ENCODE assay signal across 9 cellular contexts in the genomic region with DNA sequence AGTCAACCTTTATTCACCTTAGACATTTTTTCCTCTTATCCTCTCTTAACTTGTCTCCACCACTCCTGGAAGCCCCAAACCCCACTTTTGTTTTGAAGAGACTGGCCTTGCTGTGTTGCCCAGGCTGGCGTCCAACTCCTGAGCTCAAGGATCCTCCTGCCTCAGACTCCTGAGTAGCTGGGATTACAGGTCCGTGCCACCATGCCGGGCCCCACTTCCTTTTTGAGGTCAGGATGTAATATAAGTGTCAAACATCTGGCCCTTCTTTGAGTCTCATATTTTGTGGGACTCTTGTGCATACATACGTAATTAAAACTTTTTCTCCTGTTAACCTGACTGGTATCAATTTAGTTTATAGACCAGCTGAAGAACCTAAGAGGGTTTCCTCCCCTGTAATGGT. TPM values are rescaled to one million over a fixed set of nuclear protein-coding genes. Genes with fewer than 3 reads are reported as not detected.
DNase-seq lines count a peak whose midpoint lies in the region; ATAC-seq and TF ChIP-seq lines count a peak whose summit lies in the region.
"Had no signal": no experiment of that assay in that cellular context is flagged by ENCODE, and none has a peak within 500 bp of the region (broad histone marks: within the 10 kb centered on the region; RNA-seq: fewer than 3 reads in every experiment).

No MANE protein-coding gene starts in this region.

- H3K4me1 ChIP-seq in CD8-positive, alpha-beta memory T cell (ENCODE audit: insufficient read depth, low read length): peaks cover 22% of the 10 kb centered on the region

- intact Hi-C loops in activated CD8-positive, alpha-beta T cell treated with anti-CD3 and anti-CD28 coated beads for 36 hours (cut with micrococcal nuclease): loop anchor here (1.0 to 10.0 kb wide), 2 partner anchors 60 to 128 kb away; no protein-coding TSS in a partner anchor

- H3K4me1 Mint-ChIP-seq in CD8-positive, alpha-beta memory T cell: peaks cover 18 to 33% (median 28%) of the 10 kb centered on the region in 3 donors
- H3K4me1 Mint-ChIP-seq in activated CD8-positive, alpha-beta T cell treated with anti-CD3 and anti-CD28 coated beads for 36 hours (ENCODE audit: low read depth): peaks cover 30% of the 10 kb centered on the region
- peaks cover 24 to 28% of the 10 kb centered on the region in 2 donors for H3K4me1 Mint-ChIP-seq in natural killer cell treated with Interleukin-12 subunit alpha and Interleukin-12 subunit beta and Interleukin-15 and Interleukin-18, amount 100 ng/mL, for 72 hours (ENCODE audit: low read depth in 2 of 2)

- H3K9me3 Mint-ChIP-seq in CD8-positive, alpha-beta memory T cell: peaks cover 0 to 2% (median 0%) of the 10 kb centered on the region in 5 donors
- no peaks in the 10 kb centered on the region for H3K9me3 Mint-ChIP-seq in activated CD8-positive, alpha-beta T cell treated with anti-CD3 and anti-CD28 coated beads for 36 hours
- no peaks in the 10 kb centered on the region for H3K9me3 Mint-ChIP-seq in natural killer cell treated with Interleukin-12 subunit alpha and Interleukin-12 subunit beta and Interleukin-15 and Interleukin-18, amount 100 ng/mL, for 72 hours

- H3K4me3 ChIP-seq in CD8-positive, alpha-beta memory T cell (ENCODE audit: low read length): no peak overlapping the region

- POLR2A ChIA-PET in CD8-positive, alpha-beta memory T cell (lab: Charles Lee): interaction anchor here (2.5 to 4.2 kb wide), 2 partner anchors 58 to 142 kb away, joined by 23 to 239 read pairs; a partner anchor contains a TSS
- POLR2A ChIA-PET in activated CD8-positive, alpha-beta T cell treated with anti-CD3 and anti-CD28 coated beads for 36 hours (lab: Charles Lee): interaction anchor here (2.0 to 9.4 kb wide), 2 partner anchors 60 to 142 kb away, joined by 7 to 241 read pairs; a partner anchor contains a TSS

- no peak for ATAC-seq in activated CD8-positive, alpha-beta T cell treated with anti-CD3 and anti-CD28 coated beads for 36 hours
- no peak for ATAC-seq in natural killer cell treated with Interleukin-12 subunit alpha and Interleukin-12 subunit beta and Interleukin-15 and Interleukin-18, amount 100 ng/mL, for 72 hours

- H3K27ac Mint-ChIP-seq in CD8-positive, alpha-beta memory T cell: peak overlapping the region; percentile 63 to 100 (median 99)
- peak overlapping the region; percentile 99 for H3K27ac Mint-ChIP-seq in activated CD8-positive, alpha-beta T cell treated with anti-CD3 and anti-CD28 coated beads for 36 hours
- peak overlapping the region; percentile 93 to 95 for H3K27ac Mint-ChIP-seq in natural killer cell treated with Interleukin-12 subunit alpha and Interleukin-12 subunit beta and Interleukin-15 and Interleukin-18, amount 100 ng/mL, for 72 hours

- peak overlapping the region; percentile 92 to 100 (median 97) for H3K4me3 Mint-ChIP-seq in CD8-positive, alpha-beta memory T cell
- peak overlapping the region; percentile 99 for H3K4me3 Mint-ChIP-seq in activated CD8-positive, alpha-beta T cell treated with anti-CD3 and anti-CD28 coated beads for 36 hours
- H3K4me3 Mint-ChIP-seq in natural killer cell treated with Interleukin-12 subunit alpha and Interleukin-12 subunit beta and Interleukin-15 and Interleukin-18, amount 100 ng/mL, for 72 hours: peak overlapping the region; percentile 90

- peaks cover 0 to 13% (median 0%) of the 10 kb centered on the region in 3 donors for H3K36me3 Mint-ChIP-seq in CD8-positive, alpha-beta memory T cell
- H3K36me3 Mint-ChIP-seq in activated CD8-positive, alpha-beta T cell treated with anti-CD3 and anti-CD28 coated beads for 36 hours (ENCODE audit: low read depth): peaks cover 1% of the 10 kb centered on the region
- no peaks in the 10 kb centered on the region for H3K36me3 Mint-ChIP-seq in natural killer cell treated with Interleukin-12 subunit alpha and Interleukin-12 subunit beta and Interleukin-15 and Interleukin-18, amount 100 ng/mL, for 72 hours

- peak overlapping the region; percentile 78 for H3K27ac ChIP-seq in CD8-positive, alpha-beta memory T cell (ENCODE audit: low read depth, low read length)

- no peak for DNase-seq in CD8-positive, alpha-beta memory T cell
- DNase-seq in KBM-7: peak; percentile 75
- peak; percentile 54 for DNase-seq in activated CD8-positive, alpha-beta T cell treated with anti-CD3 and anti-CD28 coated beads for 36 hours
- no peak for DNase-seq in natural killer cell treated with Interleukin-12 subunit alpha and Interleukin-12 subunit beta and Interleukin-15 and Interleukin-18, amount 100 ng/mL, for 72 hours (ENCODE audit: low spot score)
- DNase-seq in NCI-H2227 treated with DMSO at 0.1 percent for 48 hours (lab: John Stamatoyannopoulos, UW): no peak
- DNase-seq in occipital lobe (lab: John Stamatoyannopoulos, UW): no peak
- DNase-seq in LoVo (ENCODE audit: low spot score): no peak
- DNase-seq in SIG-M5 (lab: John Stamatoyannopoulos, UW): no peak
- DNase-seq: left cardiac atrium had no signal

- TF ChIP-seq CTCF in activated CD8-positive, alpha-beta T cell treated with anti-CD3 and anti-CD28 coated beads for 36 hours (IDR thresholded peaks at IDR 0.05): no peak

- H3K27me3 ChIP-seq in CD8-positive, alpha-beta memory T cell (ENCODE audit: insufficient read depth, low read length, poor library complexity, severe bottlenecking): no peaks in the 10 kb centered on the region

- in situ Hi-C loops in KBM-7 (cut with MboI; ENCODE audit: low pct_unique_long_range_greater_than_20kb, low sequenced_read_pairs): no loop called here

- H3K27me3 Mint-ChIP-seq in CD8-positive, alpha-beta memory T cell: peaks cover 0 to 3% of the 10 kb centered on the region in 2 donors
- H3K27me3 Mint-ChIP-seq in activated CD8-positive, alpha-beta T cell treated with anti-CD3 and anti-CD28 coated beads for 36 hours: peaks cover 3% of the 10 kb centered on the region
- peaks cover under 1 to 4% of the 10 kb centered on the region in 2 donors for H3K27me3 Mint-ChIP-seq in natural killer cell treated with Interleukin-12 subunit alpha and Interleukin-12 subunit beta and Interleukin-15 and Interleukin-18, amount 100 ng/mL, for 72 hours

- H3K9me3 ChIP-seq in CD8-positive, alpha-beta memory T cell (ENCODE audit: low read length): no peaks in the 10 kb centered on the region

- CTCF ChIA-PET in CD8-positive, alpha-beta memory T cell (lab: Charles Lee): interaction anchor here (2.2 to 5.8 kb wide), 3 partner anchors 59 to 142 kb away, joined by 7 to 58 read pairs (median 8); a partner anchor contains a TSS
- CTCF ChIA-PET in activated CD8-positive, alpha-beta T cell treated with anti-CD3 and anti-CD28 coated beads for 36 hours (lab: Charles Lee): interaction anchor here (2.2 to 3.4 kb wide), 2 partner anchors 58 to 134 kb away, joined by 11 to 14 read pairs; a partner anchor contains a TSS

- H3K36me3 ChIP-seq in CD8-positive, alpha-beta memory T cell (ENCODE audit: insufficient read depth, low read length): no peaks in the 10 kb centered on the region

RNA-seq across cellular contexts. Expression of a gene that starts 1.4 kb away (rescaled TPM):
- total RNA-seq in CD8-positive, alpha-beta memory T cell: 1 to 10 TPM; 8.4 to 9.1 TPM
- polyA plus RNA-seq in CD8-positive, alpha-beta memory T cell: 2.1 TPM
- total RNA-seq in activated CD8-positive, alpha-beta T cell treated with anti-CD3 and anti-CD28 coated beads for 36 hours: 10 to 100 TPM; 11.8 to 13.1 TPM
- 10 to 100 TPM; 15.0 to 22.4 TPM for total RNA-seq in natural killer cell treated with Interleukin-12 subunit alpha and Interleukin-12 subunit beta and Interleukin-15 and Interleukin-18, amount 100 ng/mL, for 72 hours
- 85.6 TPM for total RNA-seq in occipital lobe

RNA-seq across cellular contexts. Expression of a gene that starts 57.9 kb away (rescaled TPM):
- 10 to 100 TPM; 95.8 to 96.3 TPM for total RNA-seq in CD8-positive, alpha-beta memory T cell
- 52.0 TPM for polyA plus RNA-seq in CD8-positive, alpha-beta memory T cell
- 10 to 100 TPM; 77.4 to 85.0 TPM for total RNA-seq in activated CD8-positive, alpha-beta T cell treated with anti-CD3 and anti-CD28 coated beads for 36 hours
- 100 to 1,000 TPM in 1 of 2 donors, 10 to 100 TPM in 1; 52.5 to 116 TPM for total RNA-seq in natural killer cell treated with Interleukin-12 subunit alpha and Interleukin-12 subunit beta and Interleukin-15 and Interleukin-18, amount 100 ng/mL, for 72 hours
- total RNA-seq in occipital lobe: 118 TPM

Comparison
In these comparisons a context has a peak if more than half of its experiments do, and no peak if none do; other contexts are left out.
1. DNase-seq: peak in KBM-7 (single experiment) and activated CD8-positive, alpha-beta T cell treated with anti-CD3 and anti-CD28 coated beads for 36 hours (single experiment); none in CD8-positive, alpha-beta memory T cell (0 of 5), natural killer cell treated with Interleukin-12 subunit alpha and Interleukin-12 subunit beta and Interleukin-15 and Interleukin-18, amount 100 ng/mL, for 72 hours (single experiment), NCI-H2227 treated with DMSO at 0.1 percent for 48 hours (single experiment), occipital lobe (single experiment), LoVo (single experiment) and SIG-M5 (single experiment).
2. Peak in every context shown above with its lines, with median percentiles within 50 percentile points of each other: H3K27ac Mint-ChIP-seq and H3K4me3 Mint-ChIP-seq.